21 cellular contexts compared by ENCODE assay signal in the genomic region with DNA sequence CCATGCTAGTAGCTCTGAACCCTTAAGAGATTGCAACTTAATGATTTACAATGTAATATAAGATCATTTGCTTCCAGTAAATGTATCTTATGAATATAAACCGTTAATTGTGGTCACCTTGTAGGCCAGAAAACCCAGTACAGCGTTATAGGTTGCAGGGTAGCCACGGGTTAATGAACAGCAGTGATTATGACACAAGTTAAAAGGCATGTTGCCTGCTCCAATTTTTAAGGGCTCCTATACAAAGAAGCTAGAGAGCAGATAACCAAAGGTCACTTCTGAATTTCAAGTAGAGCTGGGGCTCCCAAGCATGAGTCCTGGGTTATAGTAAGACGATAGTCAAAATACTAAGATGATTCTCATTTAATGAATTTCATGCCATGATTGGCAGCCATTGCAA. TPM values are rescaled to one million over a fixed set of nuclear protein-coding genes. Genes with fewer than 3 reads are reported as not detected.
"Had no signal": no experiment of that assay in that cellular context is flagged by ENCODE, and none has a peak within 500 bp of the region (broad histone marks: within the 10 kb centered on the region; RNA-seq: fewer than 3 reads in every experiment).

No MANE protein-coding gene starts in this region.

- H3K4me1 ChIP-seq: psoas muscle, sigmoid colon had no signal

- H3K27me3 ChIP-seq: esophagus muscularis mucosa, sigmoid colon had no signal

- H3K4me3 ChIP-seq: coronary artery, esophagus muscularis mucosa, psoas muscle, sigmoid colon had no signal

- H3K9me3 ChIP-seq: esophagus muscularis mucosa, psoas muscle, sigmoid colon had no signal

- H3K27ac ChIP-seq: coronary artery, esophagus muscularis mucosa, psoas muscle, sigmoid colon had no signal

- DNase-seq: activated CD4-positive, alpha-beta T cell treated with anti-CD3 and anti-CD28 coated beads for 48 hours; activated CD8-positive, alpha-beta memory T cell treated with anti-CD3 and anti-CD28 coated beads, Interleukin-2, amount 50 U/mL, for 4 hours; activated CD8-positive, alpha-beta T cell treated with anti-CD3 and anti-CD28 coated beads for 36 hours; activated gamma-delta T cell; activated T-cell treated with anti-CD3 and anti-CD28 coated beads, Interleukin-2, amount 50 U/mL, for 48 hours; central memory CD4-positive, alpha-beta T cell; effector CD4-positive, alpha-beta T cell; nephron progenitor cell; psoas muscle; sigmoid colon; stimulated activated CD4-positive, alpha-beta T cell treated with anti-CD3 and anti-CD28 coated beads, Interleukin-1b, Interleukin-23, amount 100 ng/mL, for 48 hours; SW 1271 had no signal

- H3K36me3 ChIP-seq: esophagus muscularis mucosa, sigmoid colon had no signal

- ATAC-seq: activated CD8-positive, alpha-beta T cell treated with anti-CD3 and anti-CD28 coated beads for 36 hours; activated naive CD4-positive, alpha-beta T cell treated with anti-CD3 and anti-CD28 coated beads, Interleukin-2, amount 50 U/mL, for 72 hours; psoas muscle; stimulated activated effector memory CD8-positive, alpha-beta T cell treated with anti-CD3 and anti-CD28 coated beads, Interleukin-12 subunit alpha, Interleukin-12 subunit beta, amount 100 ng/mL, for 72 hours; WTC11 had no signal

RNA-seq across cellular contexts. Expression of a gene that starts 13.5 kb away (rescaled TPM):
- total RNA-seq: activated CD8-positive, alpha-beta T cell treated with anti-CD3 and anti-CD28 coated beads for 36 hours; activated naive CD4-positive, alpha-beta T cell treated with anti-CD3 and anti-CD28 coated beads, Interleukin-2, amount 50 U/mL, for 72 hours; esophagus muscularis mucosa; glomerular endothelial cell; mesenteric fat pad; omental fat pad; psoas muscle; sigmoid colon; T-helper 2 cell treated with Interferon-gamma antibody and Interleukin-4, amounts not matched to agents 100 ng/mL and 5 ng/mL, for 36 hours; WTC11 had no signal
- polyA plus RNA-seq: psoas muscle, sigmoid colon had no signal
